ENCODE assay signal across 16 cellular contexts in the genomic region with DNA sequence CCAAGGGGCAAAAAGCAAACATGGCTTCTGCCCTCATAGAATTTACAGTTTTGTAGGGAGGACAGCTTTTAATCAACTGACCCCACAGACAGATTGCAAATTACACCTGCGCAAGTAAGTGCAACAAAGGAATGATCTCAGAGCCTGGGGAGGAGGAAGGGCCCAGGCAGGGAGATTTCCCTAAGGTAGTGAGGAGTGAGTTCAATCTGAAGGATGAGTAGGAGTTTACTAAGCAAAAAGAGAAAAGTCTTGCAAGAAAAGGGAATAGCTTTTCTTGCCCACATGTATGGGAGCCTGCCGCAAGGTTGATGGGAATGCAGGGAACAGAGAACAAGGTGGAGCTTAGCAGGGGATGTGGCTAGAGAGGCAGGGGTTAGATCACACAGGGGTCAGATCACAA. TPM values are rescaled to one million over a fixed set of nuclear protein-coding genes. Genes with fewer than 3 reads are reported as not detected.
DNase-seq lines count a peak whose midpoint lies in the region; ATAC-seq and TF ChIP-seq lines count a peak whose summit lies in the region.
"Had no signal": no experiment of that assay in that cellular context is flagged by ENCODE, and none has a peak within 500 bp of the region (broad histone marks: within the 10 kb centered on the region; RNA-seq: fewer than 3 reads in every experiment).

No MANE protein-coding gene starts in this region.

- H3K27me3 Mint-ChIP-seq in activated CD4-positive, alpha-beta T cell treated with anti-CD3 and anti-CD28 coated beads for 36 hours: no peaks in the 10 kb centered on the region
- H3K27me3 Mint-ChIP-seq in IgD-negative memory B cell (peaks cover 1% of the 10 kb centered on the region), endodermal cell (ENCODE audit: insufficient read depth) (no peaks in the 10 kb centered on the region), progenitor cell of endocrine pancreas (no peaks in the 10 kb centered on the region)

- H3K4me3 ChIP-seq in endodermal cell (ENCODE audit: low read length) (no peak overlapping the region), H7 (ENCODE audit: insufficient read depth, low read depth, low read length) (no peak overlapping the region)
- H3K4me3 ChIP-seq: left ventricle myocardium inferior, Peyer's patch had no signal

- peaks cover 39% of the 10 kb centered on the region for H3K4me1 Mint-ChIP-seq in activated CD4-positive, alpha-beta T cell treated with anti-CD3 and anti-CD28 coated beads for 36 hours
- H3K4me1 Mint-ChIP-seq in IgD-negative memory B cell (peaks cover 16 to 29% (median 28%) of the 10 kb centered on the region in 3 donors), endodermal cell (peaks cover 39% of the 10 kb centered on the region), progenitor cell of endocrine pancreas (ENCODE audit: low read depth) (peaks cover 22% of the 10 kb centered on the region)

- peaks cover 6% of the 10 kb centered on the region for H3K4me1 ChIP-seq in endodermal cell (ENCODE audit: control insufficient read depth, insufficient read depth, low read length)

- H3K27ac Mint-ChIP-seq in activated CD4-positive, alpha-beta T cell treated with anti-CD3 and anti-CD28 coated beads for 36 hours: no peak overlapping the region
- H3K27ac Mint-ChIP-seq in IgD-negative memory B cell (peak overlapping the region in 1 of 3 donors; percentile 23), endodermal cell (peak overlapping the region; percentile 90), progenitor cell of endocrine pancreas (no peak overlapping the region)

- ATAC-seq in activated CD4-positive, alpha-beta T cell treated with anti-CD3 and anti-CD28 coated beads for 36 hours: no peak
- no peak for ATAC-seq in HG03565 (IDR thresholded peaks at IDR 0.05; ENCODE audit: unreplicated experiment)

- no peaks in the 10 kb centered on the region for H3K36me3 Mint-ChIP-seq in activated CD4-positive, alpha-beta T cell treated with anti-CD3 and anti-CD28 coated beads for 36 hours (ENCODE audit: low read depth)
- H3K36me3 Mint-ChIP-seq in IgD-negative memory B cell (peaks cover 1% of the 10 kb centered on the region), endodermal cell (ENCODE audit: low read depth) (no peaks in the 10 kb centered on the region), progenitor cell of endocrine pancreas (ENCODE audit: insufficient read depth) (no peaks in the 10 kb centered on the region)
- H3K36me3 Mint-ChIP-seq: CD14-positive monocyte had no signal

- TF ChIP-seq CTCF in endodermal cell (conservative IDR thresholded peaks at IDR 0.05) (no peak), progenitor cell of endocrine pancreas (IDR thresholded peaks at IDR 0.05; ENCODE audit: unreplicated experiment) (no peak)

- H3K27me3 ChIP-seq in endodermal cell (ENCODE audit: control insufficient read depth, insufficient read depth, low read length, poor library complexity, severe bottlenecking) (peaks cover 18% of the 10 kb centered on the region), H7 (ENCODE audit: control insufficient read depth, insufficient read depth, low read length) (peaks cover 3% of the 10 kb centered on the region)
- H3K27me3 ChIP-seq: Peyer's patch had no signal

- H3K36me3 ChIP-seq in endodermal cell (ENCODE audit: control insufficient read depth, insufficient read depth, low read length): no peaks in the 10 kb centered on the region
- no peaks in the 10 kb centered on the region for H3K36me3 ChIP-seq in H7 (replicated peaks; ENCODE audit: control insufficient read depth, insufficient read depth, low read length)
- H3K36me3 ChIP-seq: left ventricle myocardium inferior, Peyer's patch had no signal

- intact Hi-C loops in activated CD4-positive, alpha-beta T cell treated with anti-CD3 and anti-CD28 coated beads for 36 hours (cut with DNase I, micrococcal nuclease): loop anchor here in 1 of 2 experiments (2.0 to 5.0 kb wide), 4 partner anchors 53 to 863 kb away; partner anchors contain the start of genes DUSP14, MRPL45, SRCIN1 and SYNRG

- H3K9ac ChIP-seq in endodermal cell (ENCODE audit: extremely low read depth, low read length, poor library complexity, severe bottlenecking): peak overlapping the region; percentile 27

- no peaks in the 10 kb centered on the region for H3K9me3 Mint-ChIP-seq in activated CD4-positive, alpha-beta T cell treated with anti-CD3 and anti-CD28 coated beads for 36 hours (ENCODE audit: low read depth)
- H3K9me3 Mint-ChIP-seq in IgD-negative memory B cell (no peaks in the 10 kb centered on the region), endodermal cell (no peaks in the 10 kb centered on the region), progenitor cell of endocrine pancreas (ENCODE audit: low read depth) (no peaks in the 10 kb centered on the region)
- H3K9me3 Mint-ChIP-seq: CD14-positive monocyte had no signal

- no peaks in the 10 kb centered on the region for H3K9me3 ChIP-seq in endodermal cell (ENCODE audit: control insufficient read depth, low read length)
- H3K9me3 ChIP-seq: left ventricle myocardium inferior, Peyer's patch had no signal

- DNase-seq in activated CD4-positive, alpha-beta T cell treated with anti-CD3 and anti-CD28 coated beads for 36 hours: no peak
- no peak for DNase-seq in activated CD4-positive, alpha-beta T cell treated with anti-CD3 and anti-CD28 coated beads, Interleukin-2, amount 50 U/mL, for 4 hours
- DNase-seq in endodermal cell (peak; percentile 73), progenitor cell of endocrine pancreas (ENCODE audit: low spot score, unreplicated experiment) (no peak), putamen (ENCODE audit: low spot score) (no peak), H7 (no peak)
- DNase-seq: activated naive CD4-positive, alpha-beta T cell treated with anti-CD3 and anti-CD28 coated beads, Interleukin-2, amount 50 U/mL, for 16 hours; left ventricle myocardium inferior; NCI-H1048; NCI-H2107; NCI-H526; Peyer's patch had no signal

- peak overlapping the region; percentile 85 for H3K4me3 Mint-ChIP-seq in activated CD4-positive, alpha-beta T cell treated with anti-CD3 and anti-CD28 coated beads for 36 hours
- H3K4me3 Mint-ChIP-seq in IgD-negative memory B cell (peak overlapping the region in 3 of 4 donors; percentile 58 to 85 (median 70)), endodermal cell (no peak overlapping the region), progenitor cell of endocrine pancreas (ENCODE audit: low read depth) (peak overlapping the region; percentile 14)
- H3K4me3 Mint-ChIP-seq: CD14-positive monocyte had no signal

- peak overlapping the region; percentile 29 for H3K27ac ChIP-seq in endodermal cell (ENCODE audit: low read depth, low read length)
- H3K27ac ChIP-seq: Peyer's patch had no signal

- POLR2A ChIA-PET in activated CD4-positive, alpha-beta T cell treated with anti-CD3 and anti-CD28 coated beads for 36 hours (lab: Charles Lee): no interaction called here

- CTCF ChIA-PET in activated CD4-positive, alpha-beta T cell treated with anti-CD3 and anti-CD28 coated beads for 36 hours (lab: Charles Lee): interaction anchor here (0.7 to 5.5 kb wide), 16 partner anchors 9 to 134 kb away, joined by 3 to 88 read pairs (median 6); partner anchors contain the start of gene ARHGAP23

- 85 to 88% methylated on average over 2 of the region's 2 CpGs for WGBS in endodermal cell (ENCODE audit: insufficient coverage in 1 of 2, insufficient read length in 1 of 2), 2 experiments

RNA-seq across cellular contexts. Expression of gene SOCS7, which starts 1.6 kb away (rescaled TPM):
- total RNA-seq in activated CD4-positive, alpha-beta T cell treated with anti-CD3 and anti-CD28 coated beads for 36 hours: 10 to 100 TPM; 21.8 to 25.3 TPM
- 0.74 TPM for polyA plus RNA-seq in IgD-negative memory B cell
- total RNA-seq in endodermal cell: 10 to 100 TPM; 24.4 to 28.1 TPM
- 18.4 TPM for polyA plus RNA-seq in endodermal cell (2013, experiment 1 of 2)
- 16.2 TPM for polyA plus RNA-seq in endodermal cell (2013, experiment 2 of 2)
- 31.3 and 31.6 TPM in 2 replicates for total RNA-seq in progenitor cell of endocrine pancreas
- total RNA-seq in H7 (2014; rRNA removed; shearing (Covaris generic)): 18.3 and 25.7 TPM in 2 replicates

RNA-seq across cellular contexts. Expression of gene GPR179, which starts 6.3 kb away (rescaled TPM):
- under 1 TPM; 0.05 to 0.07 TPM for total RNA-seq in activated CD4-positive, alpha-beta T cell treated with anti-CD3 and anti-CD28 coated beads for 36 hours
- not detected for polyA plus RNA-seq in IgD-negative memory B cell
- total RNA-seq in endodermal cell: not detected
- polyA plus RNA-seq in endodermal cell (2013, experiment 1 of 2): not detected
- polyA plus RNA-seq in endodermal cell (2013, experiment 2 of 2): 0.04 TPM
- total RNA-seq in progenitor cell of endocrine pancreas: 0.27 and 0.41 TPM in 2 replicates
- total RNA-seq in H7 (2014; rRNA removed; shearing (Covaris generic)): 0.04 and 0.07 TPM in 2 replicates
- total RNA-seq: A172 had no signal
- polyA plus RNA-seq: CD14-positive monocyte had no signal

RNA-seq across cellular contexts. Expression of gene MRPL45, which starts 53.1 kb away (rescaled TPM):
- total RNA-seq in activated CD4-positive, alpha-beta T cell treated with anti-CD3 and anti-CD28 coated beads for 36 hours: 10 to 100 TPM; 54.4 to 57.4 TPM
- polyA plus RNA-seq in IgD-negative memory B cell: 23.5 TPM
- 10 to 100 TPM; 48.8 to 51.9 TPM for total RNA-seq in endodermal cell
- 49.7 TPM for polyA plus RNA-seq in endodermal cell (2013, experiment 1 of 2)
- 47.2 TPM for polyA plus RNA-seq in endodermal cell (2013, experiment 2 of 2)
- total RNA-seq in progenitor cell of endocrine pancreas: 41.8 and 46.3 TPM in 2 replicates
- 81.3 and 99.2 TPM in 2 replicates for total RNA-seq in H7 (2014; rRNA removed; shearing (Covaris generic))
